Comparison of ENCODE assay signal across 23 cellular contexts in genomic region chr7:16791071-16791470, GRCh38. TPM values are rescaled to one million over a fixed set of nuclear protein-coding genes. Genes with fewer than 3 reads are reported as not detected.
A peak's percentile ranks its signal among the peaks of the same experiment; 100 is the strongest.
DNase-seq lines count a peak whose midpoint lies in the region; ATAC-seq and TF ChIP-seq lines count a peak whose summit lies in the region.
"Had no signal": no experiment of that assay in that cellular context is flagged by ENCODE, and none has a peak within 500 bp of the region (broad histone marks: within the 10 kb centered on the region; RNA-seq: fewer than 3 reads in every experiment).

No MANE protein-coding gene starts in this region.

- no peak for ATAC-seq in GM21737 (IDR thresholded peaks at IDR 0.05; ENCODE audit: unreplicated experiment)
- ATAC-seq: CD8-positive, alpha-beta T cell; HepG2; K562 had no signal

- intact Hi-C loops in Calu3 (cut with micrococcal nuclease; ENCODE audit: unreplicated experiment), result no loop called here

- no peaks in the 10 kb centered on the region for H3K27me3 Mint-ChIP-seq in Calu3 (ENCODE audit: unreplicated experiment)

- CTCF ChIA-PET in Calu3 (lab: Charles Lee), result interaction anchor here (0.6 kb wide), 1 partner anchor 17 kb away, joined by 5 read pairs; no protein-coding TSS in a partner anchor

- peak overlapping the region; percentile 69 for H3K4me3 Mint-ChIP-seq in Calu3 (ENCODE audit: low read depth, unreplicated experiment)
- H3K4me3 Mint-ChIP-seq: CD8-positive, alpha-beta T cell; H9 had no signal

- no TSS peak for BruUV-seq in Calu3 (replicated peaks; lab: Mats Ljungman, UMichigan)

- DNase-seq in Calu3, result no peak
- DNase-seq in M059J (ENCODE audit: low read depth), result peak; percentile 23
- DNase-seq in dermis blood vessel endothelial cell, result peak; percentile 36
- peak; percentile 42 for DNase-seq in renal cortical epithelial cell (ENCODE audit: low read depth)
- DNase-seq in stimulated activated CD4-positive, alpha-beta T cell treated with anti-CD3 and anti-CD28 coated beads, Interleukin-2, amount 100 ng/mL, for 24 hours, result no peak
- DNase-seq in activated CD4-positive, alpha-beta T cell treated with anti-CD3 and anti-CD28 coated beads for 48 hours, result no peak
- DNase-seq: C1 segment of cervical spinal cord; CD8-positive, alpha-beta T cell; H9; MM.1S; NCI-H1048; NCI-H1417 treated with DMSO at 0.1 percent for 48 hours; NCI-H187 treated with DMSO at 0.1 percent for 48 hours; NCI-H2107; NCI-H510A treated with DMSO at 0.1 percent for 48 hours; NCI-H82; OCI-M1; RPMI8226; SHP77 had no signal

- no peaks in the 10 kb centered on the region for H3K9me3 Mint-ChIP-seq in Calu3 (ENCODE audit: low read depth, unreplicated experiment)
- H3K9me3 Mint-ChIP-seq: CD8-positive, alpha-beta T cell had no signal

- TF ChIP-seq CTCF in Calu3 (IDR thresholded peaks at IDR 0.05; ENCODE audit: unreplicated experiment), result no peak

- H3K4me1 Mint-ChIP-seq in Calu3 (ENCODE audit: low read depth, unreplicated experiment), result peaks cover 33% of the 10 kb centered on the region
- H3K4me1 Mint-ChIP-seq: H9 had no signal

- H3K36me3 Mint-ChIP-seq in Calu3 (ENCODE audit: insufficient read depth, unreplicated experiment), result peaks cover 48% of the 10 kb centered on the region
- H3K36me3 Mint-ChIP-seq: CD8-positive, alpha-beta T cell had no signal

- peak overlapping the region; percentile 90 for H3K27ac Mint-ChIP-seq in Calu3 (ENCODE audit: unreplicated experiment)
- H3K27ac Mint-ChIP-seq: CD8-positive, alpha-beta T cell; H9 had no signal

RNA-seq across cellular contexts. Expression of gene AGR2, which starts 13.7 kb away (rescaled TPM):
- total RNA-seq in Calu3 (2022) (378 and 444 TPM in 2 replicates), dermis blood vessel endothelial cell (0.51 TPM in 1 of 2 replicates, not detected in the other), renal cortical epithelial cell (18.6 and 29.0 TPM in 2 replicates)
- not detected in 2 replicates for total RNA-seq in M059J (2014; rRNA removed; shearing (Covaris generic))
- total RNA-seq: CD8-positive, alpha-beta T cell; H9; LHCN-M2 had no signal

RNA-seq across cellular contexts. Expression of gene TSPAN13, which starts 37.5 kb away (rescaled TPM):
- total RNA-seq in Calu3 (2022), result 148 and 155 TPM in 2 replicates
- 66.5 and 75.5 TPM in 2 replicates for total RNA-seq in M059J (2014; rRNA removed; shearing (Covaris generic))
- 64.4 and 69.8 TPM in 2 replicates for total RNA-seq in dermis blood vessel endothelial cell
- 52.6 and 89.1 TPM in 2 replicates for total RNA-seq in renal cortical epithelial cell

Comparison
In these comparisons a context has a peak if more than half of its experiments do, and no peak if none do; other contexts are left out.
1. DNase-seq: peak in M059J (single experiment), dermis blood vessel endothelial cell (single experiment) and renal cortical epithelial cell (single experiment); none in Calu3 (single experiment), stimulated activated CD4-positive, alpha-beta T cell treated with anti-CD3 and anti-CD28 coated beads, Interleukin-2, amount 100 ng/mL, for 24 hours (0 of 2) and activated CD4-positive, alpha-beta T cell treated with anti-CD3 and anti-CD28 coated beads for 48 hours (single experiment).
2. RNA of gene AGR2, which starts 13.7 kb away (total RNA-seq): 378 to 444 TPM in Calu3 and 18.6 to 29.0 TPM in renal cortical epithelial cell; 0.51 TPM in dermis blood vessel endothelial cell and not detected in M059J; every median in the first group is over 10 times any median in the second.